28 cellular contexts compared by ENCODE assay signal in genomic region chr16:26561303-26561702, GRCh38.
"Had no signal": no experiment of that assay in that cellular context is flagged by ENCODE, and none has a peak within 500 bp of the region (broad histone marks: within the 10 kb centered on the region; RNA-seq: fewer than 3 reads in every experiment).

No MANE protein-coding gene starts in this region.

- H3K27ac ChIP-seq: neutrophil, parathyroid adenoma, psoas muscle, right lobe of liver, sigmoid colon, suprapubic skin, testis, tibial artery, transverse colon, upper lobe of right lung, uterus had no signal

- H3K27me3 ChIP-seq: neutrophil, right lobe of liver, sigmoid colon, testis, tibial artery, transverse colon, uterus had no signal

- FAIRE-seq: small intestine had no signal

- DNase-seq: naive thymus-derived CD8-positive, alpha-beta T cell; nephron progenitor cell; nucleus accumbens; posterior cingulate gyrus; psoas muscle; right cardiac atrium; right lobe of liver; sigmoid colon; small intestine; stimulated activated CD4-positive, alpha-beta T cell treated with anti-CD3 and anti-CD28 coated beads, Interleukin-15, amount 100 ng/mL, for 24 hours; stimulated activated CD4-positive, alpha-beta T cell treated with anti-CD3 and anti-CD28 coated beads, Interleukin-2, amount 100 ng/mL, for 24 hours; stimulated activated CD4-positive, alpha-beta T cell treated with anti-CD3 and anti-CD28 coated beads, Interleukin-2, amount 100 ng/mL, for 48 hours; stimulated activated CD4-positive, alpha-beta T cell treated with anti-CD3 and anti-CD28 coated beads, Interleukin-4, amount 100 ng/mL, for 4 hours; stimulated activated CD8-positive, alpha-beta memory T cell treated with anti-CD3 and anti-CD28 coated beads, Interleukin-4, amount 100 ng/mL, for 48 hours; stimulated activated naive CD4-positive, alpha-beta T cell; stimulated activated naive CD8-positive, alpha-beta T cell treated with anti-CD3 and anti-CD28 coated beads, Interleukin-15, amount 100 ng/mL, for 72 hours; stimulated activated naive CD8-positive, alpha-beta T cell treated with anti-CD3 and anti-CD28 coated beads, Interleukin-15, Interleukin-2, amounts not matched to agents 100 U/mL and 50 U/mL, for 24 hours; substantia nigra; testis; tibial artery; transverse colon; upper lobe of right lung; uterus had no signal

- H3K79me2 ChIP-seq: parathyroid adenoma had no signal

- H2AFZ ChIP-seq: parathyroid adenoma had no signal

- H3K4me3 ChIP-seq: psoas muscle, right lobe of liver, sigmoid colon, suprapubic skin, testis, tibial artery, transverse colon, upper lobe of right lung, uterus had no signal

- H3K36me3 ChIP-seq: neutrophil, right lobe of liver, sigmoid colon, suprapubic skin, tibial artery, transverse colon, upper lobe of right lung, uterus had no signal

- H3K4me1 ChIP-seq: parathyroid adenoma, psoas muscle, right lobe of liver, sigmoid colon, suprapubic skin, testis, tibial artery, transverse colon, upper lobe of right lung, uterus had no signal

- H3K9ac ChIP-seq: parathyroid adenoma had no signal

- ATAC-seq: naive thymus-derived CD8-positive, alpha-beta T cell; natural killer cell treated with Interleukin-12 subunit alpha and Interleukin-12 subunit beta and Interleukin-15 and Interleukin-18, amount 100 ng/mL, for 72 hours; psoas muscle; right cardiac atrium; right lobe of liver; stimulated activated memory B cell treated with anti-CD40 and anti-IgM and Interleukin-4, amounts not matched to agents 10 μg/mL and 1 μg/mL and 100 μg/mL, for 72 hours; stimulated activated naive CD8-positive, alpha-beta T cell treated with anti-CD3 and anti-CD28 coated beads, Interleukin-15, amount 100 ng/mL, for 72 hours; stimulated activated naive CD8-positive, alpha-beta T cell treated with anti-CD3 and anti-CD28 coated beads, Interleukin-15, Interleukin-2, amounts not matched to agents 100 U/mL and 50 U/mL, for 24 hours; upper lobe of right lung had no signal

- H3K9me3 ChIP-seq: neutrophil, psoas muscle, right lobe of liver, suprapubic skin, testis, tibial artery, transverse colon, upper lobe of right lung, uterus had no signal
